Comparison of ENCODE assay signal across 22 cellular contexts in the genomic region with DNA sequence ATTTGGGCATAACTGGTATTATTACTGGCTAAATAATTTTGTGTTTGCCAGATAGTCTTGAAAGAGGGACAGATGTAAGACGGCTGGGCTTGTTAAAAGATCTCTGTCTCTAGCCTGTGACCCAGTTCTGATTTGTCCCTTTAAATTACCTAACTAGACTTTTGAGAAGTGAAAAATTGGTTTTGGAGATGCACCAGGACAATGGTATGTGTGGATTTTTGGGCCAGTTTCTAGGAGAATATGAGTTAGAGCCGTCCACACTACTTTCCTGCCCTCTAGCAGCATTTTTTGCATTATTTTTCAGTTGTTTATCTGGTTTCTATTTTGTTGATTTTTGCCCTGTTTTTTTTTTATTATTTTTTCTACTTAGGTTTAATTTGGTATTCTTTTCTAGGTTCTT. TPM values are rescaled to one million over a fixed set of nuclear protein-coding genes. Genes with fewer than 3 reads are reported as not detected.
DNase-seq lines count a peak whose midpoint lies in the region; ATAC-seq and FAIRE-seq lines count a peak whose summit lies in the region.
"Had no signal": no experiment of that assay in that cellular context is flagged by ENCODE, and none has a peak within 500 bp of the region (broad histone marks: within the 10 kb centered on the region; RNA-seq: fewer than 3 reads in every experiment).

No MANE protein-coding gene starts in this region.

- peaks cover 79% of the 10 kb centered on the region for H3K4me1 ChIP-seq in CD4-positive, CD25-positive, alpha-beta regulatory T cell (ENCODE audit: control insufficient read depth, insufficient read depth, low read length, poor library complexity, severe bottlenecking)
- peaks cover 0 to 2% of the 10 kb centered on the region in 2 experiments for H3K4me1 ChIP-seq in trophoblast cell (ENCODE audit: control insufficient read depth in 1 of 2, insufficient read depth in 2 of 2, low read length in 2 of 2)

- no peaks in the 10 kb centered on the region for H3K27me3 Mint-ChIP-seq in CD4-positive, CD25-positive, alpha-beta regulatory T cell
- no peaks in the 10 kb centered on the region for H3K27me3 Mint-ChIP-seq in central memory CD8-positive, alpha-beta T cell

- peaks cover 66 to 91% (median 71%) of the 10 kb centered on the region in 4 donors for H3K4me1 Mint-ChIP-seq in CD4-positive, CD25-positive, alpha-beta regulatory T cell
- H3K4me1 Mint-ChIP-seq in central memory CD8-positive, alpha-beta T cell: peaks cover 66% of the 10 kb centered on the region

- H2AK5ac ChIP-seq in trophoblast cell (ENCODE audit: low read length): no peak overlapping the region

- ATAC-seq in CD4-positive, CD25-positive, alpha-beta regulatory T cell (ENCODE audit: low read depth in 2 of 2): no peak
- no peak for ATAC-seq in central memory CD8-positive, alpha-beta T cell (replicated peaks; ENCODE audit: extremely low read depth, poor library complexity, severe bottlenecking)
- ATAC-seq in GM19351 (IDR thresholded peaks at IDR 0.05; ENCODE audit: unreplicated experiment): no peak

- FAIRE-seq in GM18507 (lab: Jason Lieb, UNC): peak; percentile 38
- FAIRE-seq: astrocyte, colon had no signal

- H3K36me3 Mint-ChIP-seq in CD4-positive, CD25-positive, alpha-beta regulatory T cell: peaks cover 9% of the 10 kb centered on the region
- H3K36me3 Mint-ChIP-seq in central memory CD8-positive, alpha-beta T cell (ENCODE audit: insufficient read depth): peaks cover 6% of the 10 kb centered on the region

- H3K27me3 ChIP-seq in CD4-positive, CD25-positive, alpha-beta regulatory T cell (ENCODE audit: control insufficient read depth, insufficient read depth, low read length): no peaks in the 10 kb centered on the region
- no peaks in the 10 kb centered on the region for H3K27me3 ChIP-seq in trophoblast cell (ENCODE audit: insufficient read depth, low read length)
- H3K27me3 ChIP-seq: left lung, ovary, Peyer's patch, suprapubic skin had no signal

- no peak overlapping the region for H2BK5ac ChIP-seq in trophoblast cell (ENCODE audit: low read depth, low read length, poor library complexity)

- H3K23ac ChIP-seq in trophoblast cell (ENCODE audit: low read length): no peak overlapping the region

- no peak overlapping the region for H3K4me3 Mint-ChIP-seq in CD4-positive, CD25-positive, alpha-beta regulatory T cell
- H3K4me3 Mint-ChIP-seq in central memory CD8-positive, alpha-beta T cell: no peak overlapping the region
- H3K4me3 Mint-ChIP-seq: activated naive CD4-positive, alpha-beta T cell treated with anti-CD3 and anti-CD28 coated beads for 36 hours had no signal

- H3K27ac Mint-ChIP-seq in CD4-positive, CD25-positive, alpha-beta regulatory T cell: peak overlapping the region in 1 of 3 donors; percentile 74
- peak overlapping the region; percentile 6 for H3K27ac Mint-ChIP-seq in central memory CD8-positive, alpha-beta T cell (ENCODE audit: low read depth)

- H3K18ac ChIP-seq in trophoblast cell (ENCODE audit: low read length): no peak overlapping the region

- H3K79me2 ChIP-seq in trophoblast cell (ENCODE audit: control insufficient read depth, insufficient read depth, low read length, poor library complexity): no peaks in the 10 kb centered on the region

- H4K8ac ChIP-seq in trophoblast cell (ENCODE audit: low read depth, low read length): no peak overlapping the region

- no peak for DNase-seq in CD4-positive, CD25-positive, alpha-beta regulatory T cell
- DNase-seq in GM18507 (ENCODE audit: extremely low spot score, insufficient read length, low read depth) (no peak), trophoblast cell (peak; percentile 29 to 80), superior temporal gyrus (ENCODE audit: extremely low spot score) (no peak)
- DNase-seq in central memory CD8-positive, alpha-beta T cell (ENCODE audit: low spot score in 2 of 2): no peak
- DNase-seq in stimulated activated naive CD4-positive, alpha-beta T cell (lab: John Stamatoyannopoulos, UW): no peak
- DNase-seq in activated CD4-positive, alpha-beta T cell treated with anti-CD3 and anti-CD28 coated beads for 4 hours: no peak
- DNase-seq: activated CD4-positive, alpha-beta T cell treated with anti-CD3 and anti-CD28 coated beads, Interleukin-2, amount 50 U/mL, for 1 hour; activated naive CD4-positive, alpha-beta T cell treated with anti-CD3 and anti-CD28 coated beads for 36 hours; activated T-cell treated with anti-CD3 and anti-CD28 coated beads for 4 hours; foreskin melanocyte; GOT3; left lung; NCI-H1417 treated with DMSO at 0.1 percent for 48 hours; ovary; Peyer's patch; stimulated activated CD4-positive, alpha-beta T cell treated with anti-CD3 and anti-CD28 coated beads, Interleukin-4, amount 100 ng/mL, for 24 hours had no signal

- H3K4me2 ChIP-seq in trophoblast cell (ENCODE audit: low read length): no peak overlapping the region

- no CpG with 5 or more reads among the region's 2 CpGs for WGBS in trophoblast cell (ENCODE audit: extremely low coverage, insufficient coverage, insufficient read length)

- H3K4ac ChIP-seq in trophoblast cell (ENCODE audit: low read depth, low read length): no peak overlapping the region

- H3K79me1 ChIP-seq in trophoblast cell (ENCODE audit: low read length): peaks cover 2% of the 10 kb centered on the region

- no peaks in the 10 kb centered on the region for H3K9me3 ChIP-seq in CD4-positive, CD25-positive, alpha-beta regulatory T cell (ENCODE audit: control insufficient read depth in 2 of 2, low read length in 2 of 2)
- no peaks in the 10 kb centered on the region for H3K9me3 ChIP-seq in trophoblast cell (ENCODE audit: insufficient read depth, low read depth, low read length)
- H3K9me3 ChIP-seq: left lung, ovary, Peyer's patch, suprapubic skin had no signal

- no peak overlapping the region for H4K12ac ChIP-seq in trophoblast cell (ENCODE audit: low read depth, low read length)

- no peaks in the 10 kb centered on the region for H3K9me3 Mint-ChIP-seq in CD4-positive, CD25-positive, alpha-beta regulatory T cell
- no peaks in the 10 kb centered on the region for H3K9me3 Mint-ChIP-seq in central memory CD8-positive, alpha-beta T cell
- H3K9me3 Mint-ChIP-seq: activated naive CD4-positive, alpha-beta T cell treated with anti-CD3 and anti-CD28 coated beads for 36 hours had no signal

- H2BK120ac ChIP-seq in trophoblast cell (ENCODE audit: insufficient read depth, low read length, poor library complexity): no peak overlapping the region

- H2AFZ ChIP-seq in trophoblast cell (ENCODE audit: insufficient read depth, low read length, poor library complexity): no peak overlapping the region

- peak overlapping the region; percentile 28 for H3K4me3 ChIP-seq in CD4-positive, CD25-positive, alpha-beta regulatory T cell (ENCODE audit: low read depth, low read length)
- H3K4me3 ChIP-seq in trophoblast cell (ENCODE audit: low read depth, low read length): no peak overlapping the region
- H3K4me3 ChIP-seq: left lung, ovary, Peyer's patch, skin epidermis, suprapubic skin had no signal

- H2BK12ac ChIP-seq in trophoblast cell (ENCODE audit: low read length): no peak overlapping the region

- H3K14ac ChIP-seq in trophoblast cell (ENCODE audit: low read length): no peak overlapping the region

- peaks cover 7% of the 10 kb centered on the region for H3K36me3 ChIP-seq in CD4-positive, CD25-positive, alpha-beta regulatory T cell (ENCODE audit: control insufficient read depth, insufficient read depth, low read length)
- no peaks in the 10 kb centered on the region for H3K36me3 ChIP-seq in trophoblast cell (ENCODE audit: control insufficient read depth in 1 of 2, insufficient read depth in 2 of 2, low read length in 2 of 2)
- H3K36me3 ChIP-seq: left lung, ovary, Peyer's patch, suprapubic skin had no signal

- H3K27ac ChIP-seq in CD4-positive, CD25-positive, alpha-beta regulatory T cell (ENCODE audit: insufficient read depth, low read length, poor library complexity, severe bottlenecking): no peak overlapping the region
- no peak overlapping the region for H3K27ac ChIP-seq in trophoblast cell (ENCODE audit: low read depth, low read length)

- no peak overlapping the region for H3K9ac ChIP-seq in trophoblast cell (ENCODE audit: low read length)

- H4K91ac ChIP-seq in trophoblast cell (ENCODE audit: low read depth, low read length): no peak overlapping the region

RNA-seq across cellular contexts. Expression of gene LNPEP, which starts 33.5 kb away (rescaled TPM):
- total RNA-seq in CD4-positive, CD25-positive, alpha-beta regulatory T cell: 95.7 TPM
- 10 to 100 TPM; 39.6 to 45.4 (median 42.6) TPM for polyA plus RNA-seq in CD4-positive, CD25-positive, alpha-beta regulatory T cell
- 4.7 TPM in 2 replicates for polyA plus RNA-seq in trophoblast cell (2013)

Comparison
In these comparisons a context has a peak if more than half of its experiments do, and no peak if none do; other contexts are left out.
1. DNase-seq: peak in trophoblast cell (2 of 2); none in CD4-positive, CD25-positive, alpha-beta regulatory T cell (0 of 3), GM18507 (single experiment), central memory CD8-positive, alpha-beta T cell (0 of 2), stimulated activated naive CD4-positive, alpha-beta T cell (0 of 6), superior temporal gyrus (single experiment) and activated CD4-positive, alpha-beta T cell treated with anti-CD3 and anti-CD28 coated beads for 4 hours (0 of 2).